In the genomic region with DNA sequence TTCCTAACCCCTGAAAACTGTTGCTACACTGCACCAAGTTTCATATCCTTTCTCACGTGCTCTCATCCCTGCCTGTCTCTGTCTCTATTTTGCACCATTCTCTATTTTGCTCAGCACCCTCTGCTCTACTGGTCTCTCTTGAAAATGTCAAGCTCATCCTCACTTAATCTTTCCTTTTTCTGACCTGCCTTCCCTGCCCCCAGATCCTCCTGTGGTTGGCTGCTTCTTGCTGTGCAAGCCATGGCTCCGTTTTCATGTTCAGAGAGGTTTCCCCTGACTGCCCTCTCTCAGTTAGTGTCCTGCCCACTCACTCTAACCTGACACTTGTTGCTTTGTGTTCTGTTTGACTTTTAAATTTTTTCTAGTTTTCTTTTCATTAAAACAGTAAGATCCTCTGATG, we compare ENCODE assay signal across 1 cellular context.
TF ChIP-seq lines count a peak whose summit lies in the region.

No MANE protein-coding gene starts in this region.

TF ChIP-seq in GM23338, 12 proteins besides CTCF, POLR2A, EP300 and RAD21 (continued from another document):
- TF ChIP-seq, protein P1, sequence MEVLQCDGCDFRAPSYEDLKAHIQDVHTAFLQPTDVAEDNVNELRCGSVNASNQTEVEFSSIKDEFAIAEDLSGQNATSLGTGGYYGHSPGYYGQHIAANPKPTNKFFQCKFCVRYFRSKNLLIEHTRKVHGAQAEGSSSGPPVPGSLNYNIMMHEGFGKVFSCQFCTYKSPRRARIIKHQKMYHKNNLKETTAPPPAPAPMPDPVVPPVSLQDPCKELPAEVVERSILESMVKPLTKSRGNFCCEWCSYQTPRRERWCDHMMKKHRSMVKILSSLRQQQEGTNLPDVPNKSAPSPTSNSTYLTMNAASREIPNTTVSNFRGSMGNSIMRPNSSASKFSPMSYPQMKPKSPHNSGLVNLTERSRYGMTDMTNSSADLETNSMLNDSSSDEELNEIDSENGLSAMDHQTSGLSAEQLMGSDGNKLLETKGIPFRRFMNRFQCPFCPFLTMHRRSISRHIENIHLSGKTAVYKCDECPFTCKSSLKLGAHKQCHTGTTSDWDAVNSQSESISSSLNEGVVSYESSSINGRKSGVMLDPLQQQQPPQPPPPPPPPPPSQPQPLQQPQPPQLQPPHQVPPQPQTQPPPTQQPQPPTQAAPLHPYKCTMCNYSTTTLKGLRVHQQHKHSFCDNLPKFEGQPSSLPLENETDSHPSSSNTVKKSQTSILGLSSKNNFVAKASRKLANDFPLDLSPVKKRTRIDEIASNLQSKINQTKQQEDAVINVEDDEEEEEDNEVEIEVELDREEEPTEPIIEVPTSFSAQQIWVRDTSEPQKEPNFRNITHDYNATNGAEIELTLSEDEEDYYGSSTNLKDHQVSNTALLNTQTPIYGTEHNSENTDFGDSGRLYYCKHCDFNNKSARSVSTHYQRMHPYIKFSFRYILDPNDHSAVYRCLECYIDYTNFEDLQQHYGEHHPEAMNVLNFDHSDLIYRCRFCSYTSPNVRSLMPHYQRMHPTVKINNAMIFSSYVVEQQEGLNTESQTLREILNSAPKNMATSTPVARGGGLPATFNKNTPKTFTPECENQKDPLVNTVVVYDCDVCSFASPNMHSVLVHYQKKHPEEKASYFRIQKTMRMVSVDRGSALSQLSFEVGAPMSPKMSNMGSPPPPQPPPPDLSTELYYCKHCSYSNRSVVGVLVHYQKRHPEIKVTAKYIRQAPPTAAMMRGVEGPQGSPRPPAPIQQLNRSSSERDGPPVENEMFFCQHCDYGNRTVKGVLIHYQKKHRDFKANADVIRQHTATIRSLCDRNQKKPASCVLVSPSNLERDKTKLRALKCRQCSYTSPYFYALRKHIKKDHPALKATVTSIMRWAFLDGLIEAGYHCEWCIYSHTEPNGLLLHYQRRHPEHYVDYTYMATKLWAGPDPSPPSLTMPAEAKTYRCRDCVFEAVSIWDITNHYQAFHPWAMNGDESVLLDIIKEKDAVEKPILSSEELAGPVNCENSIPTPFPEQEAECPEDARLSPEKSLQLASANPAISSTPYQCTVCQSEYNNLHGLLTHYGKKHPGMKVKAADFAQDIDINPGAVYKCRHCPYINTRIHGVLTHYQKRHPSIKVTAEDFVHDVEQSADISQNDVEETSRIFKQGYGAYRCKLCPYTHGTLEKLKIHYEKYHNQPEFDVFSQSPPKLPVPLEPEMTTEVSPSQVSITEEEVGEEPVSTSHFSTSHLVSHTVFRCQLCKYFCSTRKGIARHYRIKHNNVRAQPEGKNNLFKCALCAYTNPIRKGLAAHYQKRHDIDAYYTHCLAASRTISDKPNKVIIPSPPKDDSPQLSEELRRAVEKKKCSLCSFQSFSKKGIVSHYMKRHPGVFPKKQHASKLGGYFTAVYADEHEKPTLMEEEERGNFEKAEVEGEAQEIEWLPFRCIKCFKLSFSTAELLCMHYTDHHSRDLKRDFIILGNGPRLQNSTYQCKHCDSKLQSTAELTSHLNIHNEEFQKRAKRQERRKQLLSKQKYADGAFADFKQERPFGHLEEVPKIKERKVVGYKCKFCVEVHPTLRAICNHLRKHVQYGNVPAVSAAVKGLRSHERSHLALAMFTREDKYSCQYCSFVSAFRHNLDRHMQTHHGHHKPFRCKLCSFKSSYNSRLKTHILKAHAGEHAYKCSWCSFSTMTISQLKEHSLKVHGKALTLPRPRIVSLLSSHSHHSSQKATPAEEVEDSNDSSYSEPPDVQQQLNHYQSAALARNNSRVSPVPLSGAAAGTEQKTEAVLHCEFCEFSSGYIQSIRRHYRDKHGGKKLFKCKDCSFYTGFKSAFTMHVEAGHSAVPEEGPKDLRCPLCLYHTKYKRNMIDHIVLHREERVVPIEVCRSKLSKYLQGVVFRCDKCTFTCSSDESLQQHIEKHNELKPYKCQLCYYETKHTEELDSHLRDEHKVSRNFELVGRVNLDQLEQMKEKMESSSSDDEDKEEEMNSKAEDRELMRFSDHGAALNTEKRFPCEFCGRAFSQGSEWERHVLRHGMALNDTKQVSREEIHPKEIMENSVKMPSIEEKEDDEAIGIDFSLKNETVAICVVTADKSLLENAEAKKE (CRISPR knock-in tag; IDR thresholded peaks at IDR 0.05) = no peak
- TF ChIP-seq CREB1 (CRISPR knock-in tag; IDR thresholded peaks at IDR 0.05; ENCODE audit: low read depth) (no peak), ZNF114 (CRISPR knock-in tag; IDR thresholded peaks at IDR 0.05) (no peak), JUNB (IDR thresholded peaks at IDR 0.05; ENCODE audit: unreplicated experiment) (no peak), NANOG (IDR thresholded peaks at IDR 0.05; ENCODE audit: borderline replicate concordance) (no peak), POLR2AphosphoS5 (IDR thresholded peaks at IDR 0.05; ENCODE audit: low read depth) (no peak), ZNF331 (CRISPR knock-in tag; IDR thresholded peaks at IDR 0.05; ENCODE audit: low read depth) (no peak), EZH2phosphoT487 (IDR thresholded peaks at IDR 0.05; ENCODE audit: unreplicated experiment) (no peak)
- TF ChIP-seq, protein P2, sequence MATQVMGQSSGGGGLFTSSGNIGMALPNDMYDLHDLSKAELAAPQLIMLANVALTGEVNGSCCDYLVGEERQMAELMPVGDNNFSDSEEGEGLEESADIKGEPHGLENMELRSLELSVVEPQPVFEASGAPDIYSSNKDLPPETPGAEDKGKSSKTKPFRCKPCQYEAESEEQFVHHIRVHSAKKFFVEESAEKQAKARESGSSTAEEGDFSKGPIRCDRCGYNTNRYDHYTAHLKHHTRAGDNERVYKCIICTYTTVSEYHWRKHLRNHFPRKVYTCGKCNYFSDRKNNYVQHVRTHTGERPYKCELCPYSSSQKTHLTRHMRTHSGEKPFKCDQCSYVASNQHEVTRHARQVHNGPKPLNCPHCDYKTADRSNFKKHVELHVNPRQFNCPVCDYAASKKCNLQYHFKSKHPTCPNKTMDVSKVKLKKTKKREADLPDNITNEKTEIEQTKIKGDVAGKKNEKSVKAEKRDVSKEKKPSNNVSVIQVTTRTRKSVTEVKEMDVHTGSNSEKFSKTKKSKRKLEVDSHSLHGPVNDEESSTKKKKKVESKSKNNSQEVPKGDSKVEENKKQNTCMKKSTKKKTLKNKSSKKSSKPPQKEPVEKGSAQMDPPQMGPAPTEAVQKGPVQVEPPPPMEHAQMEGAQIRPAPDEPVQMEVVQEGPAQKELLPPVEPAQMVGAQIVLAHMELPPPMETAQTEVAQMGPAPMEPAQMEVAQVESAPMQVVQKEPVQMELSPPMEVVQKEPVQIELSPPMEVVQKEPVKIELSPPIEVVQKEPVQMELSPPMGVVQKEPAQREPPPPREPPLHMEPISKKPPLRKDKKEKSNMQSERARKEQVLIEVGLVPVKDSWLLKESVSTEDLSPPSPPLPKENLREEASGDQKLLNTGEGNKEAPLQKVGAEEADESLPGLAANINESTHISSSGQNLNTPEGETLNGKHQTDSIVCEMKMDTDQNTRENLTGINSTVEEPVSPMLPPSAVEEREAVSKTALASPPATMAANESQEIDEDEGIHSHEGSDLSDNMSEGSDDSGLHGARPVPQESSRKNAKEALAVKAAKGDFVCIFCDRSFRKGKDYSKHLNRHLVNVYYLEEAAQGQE (IDR thresholded peaks at IDR 0.05; ENCODE audit: unreplicated experiment) = no peak
- TF ChIP-seq, protein P3, sequence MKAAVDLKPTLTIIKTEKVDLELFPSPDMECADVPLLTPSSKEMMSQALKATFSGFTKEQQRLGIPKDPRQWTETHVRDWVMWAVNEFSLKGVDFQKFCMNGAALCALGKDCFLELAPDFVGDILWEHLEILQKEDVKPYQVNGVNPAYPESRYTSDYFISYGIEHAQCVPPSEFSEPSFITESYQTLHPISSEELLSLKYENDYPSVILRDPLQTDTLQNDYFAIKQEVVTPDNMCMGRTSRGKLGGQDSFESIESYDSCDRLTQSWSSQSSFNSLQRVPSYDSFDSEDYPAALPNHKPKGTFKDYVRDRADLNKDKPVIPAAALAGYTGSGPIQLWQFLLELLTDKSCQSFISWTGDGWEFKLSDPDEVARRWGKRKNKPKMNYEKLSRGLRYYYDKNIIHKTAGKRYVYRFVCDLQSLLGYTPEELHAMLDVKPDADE (IDR thresholded peaks at IDR 0.05) = no peak
